In genomic region chr21:35974801-35975200, GRCh38 we compare ENCODE assay signal across 15 cellular contexts.
DNase-seq lines count a peak whose midpoint lies in the region; ATAC-seq, FAIRE-seq and TF ChIP-seq lines count a peak whose summit lies in the region.
"Had no signal": no experiment of that assay in that cellular context is flagged by ENCODE, and none has a peak within 500 bp of the region (broad histone marks: within the 10 kb centered on the region; RNA-seq: fewer than 3 reads in every experiment).

No MANE protein-coding gene starts in this region.

- in situ Hi-C loops in astrocyte of the spinal cord (cut with HindIII; ENCODE audit: low sequenced_read_pairs) = no loop called here

- no peaks in the 10 kb centered on the region for H3K4me1 ChIP-seq in heart right ventricle

- peaks cover 0 to 33% (median 16%) of the 10 kb centered on the region in 7 donors for H3K27me3 ChIP-seq in heart right ventricle

- WGBS in heart right ventricle, 2 donors = 49 to 61% methylated on average over 9 of the region's 9 CpGs

- ATAC-seq in heart right ventricle (no peak), HG02763 (IDR thresholded peaks at IDR 0.05; ENCODE audit: unreplicated experiment) (no peak)
- ATAC-seq: activated T-cell treated with anti-CD3 and anti-CD28 coated beads, Interleukin-2, amount 50 U/mL, for 4 hours; T-helper 17 cell had no signal

- H3K36me3 ChIP-seq in heart right ventricle = no peaks in the 10 kb centered on the region
- H3K36me3 ChIP-seq: neutrophil had no signal

- H3K9me3 ChIP-seq in heart right ventricle = peaks cover 0 to 10% (median 0%) of the 10 kb centered on the region in 11 donors
- H3K9me3 ChIP-seq: neutrophil had no signal

- intact Hi-C loops in heart right ventricle (cut with DNase I) = no loop called here

- H3K27ac ChIP-seq in heart right ventricle = no peak overlapping the region
- H3K27ac ChIP-seq: KMS-11, neutrophil had no signal

- DNase-seq in NOMO-1 treated with DMSO at 0.1 percent for 48 hours (lab: John Stamatoyannopoulos, UW; ENCODE audit: unreplicated experiment) (peak; percentile 21), NOMO-1 treated with dmso at 0.1 percent for 144 hours (lab: John Stamatoyannopoulos, UW; ENCODE audit: unreplicated experiment) (no peak), NCI-H2196 (lab: John Stamatoyannopoulos, UW; ENCODE audit: unreplicated experiment) (peak; percentile 93), astrocyte of the spinal cord (ENCODE audit: low read depth, low spot score) (peak; percentile 66), urothelium cell line (ENCODE audit: low spot score) (peak; percentile 38), heart right ventricle (no peak), superior temporal gyrus (ENCODE audit: extremely low spot score) (no peak)
- DNase-seq: activated CD4-positive, alpha-beta T cell treated with anti-CD3 and anti-CD28 coated beads for 48 hours; activated T-cell treated with anti-CD3 and anti-CD28 coated beads, Interleukin-2, amount 50 U/mL, for 4 hours; OCI-M1; stimulated activated CD4-positive, alpha-beta T cell treated with anti-CD3 and anti-CD28 coated beads, Interleukin-15, amount 100 ng/mL, for 24 hours; T-helper 17 cell had no signal

- no peak for FAIRE-seq in urothelium cell line (lab: Jason Lieb, UNC)

- TF ChIP-seq CTCF in astrocyte of the spinal cord (IDR thresholded peaks at IDR 0.05; ENCODE audit: low read depth, low read length) = no peak
- no peak for TF ChIP-seq CTCF in heart right ventricle (IDR thresholded peaks at IDR 0.05)

- H3K4me3 ChIP-seq in astrocyte of the spinal cord (ENCODE audit: low read depth, low read length) (no peak overlapping the region), heart right ventricle (no peak overlapping the region)

Comparison
In these comparisons a context has a peak if more than half of its experiments do, and no peak if none do; other contexts are left out.
1. DNase-seq: peak in NOMO-1 treated with DMSO at 0.1 percent for 48 hours (single experiment), NCI-H2196 (single experiment), astrocyte of the spinal cord (single experiment) and urothelium cell line (single experiment); none in NOMO-1 treated with dmso at 0.1 percent for 144 hours (single experiment), heart right ventricle (0 of 2) and superior temporal gyrus (single experiment).